In genomic region chr13:21637296-21637695, GRCh38 we compare ENCODE assay signal across 9 cellular contexts. TPM values are rescaled to one million over a fixed set of nuclear protein-coding genes. Genes with fewer than 3 reads are reported as not detected.
A peak's percentile ranks its signal among the peaks of the same experiment; 100 is the strongest.
DNase-seq lines count a peak whose midpoint lies in the region; ATAC-seq and TF ChIP-seq lines count a peak whose summit lies in the region.
"Had no signal": no experiment of that assay in that cellular context is flagged by ENCODE, and none has a peak within 500 bp of the region (broad histone marks: within the 10 kb centered on the region; RNA-seq: fewer than 3 reads in every experiment).

No MANE protein-coding gene starts in this region.

- intact Hi-C loops in transverse colon (cut with DNase I; ENCODE audit: low total_unique reads) = no loop called here

- H3K36me3 ChIP-seq in transverse colon (no peaks in the 10 kb centered on the region), H7 (replicated peaks; ENCODE audit: control insufficient read depth, insufficient read depth, low read length) (no peaks in the 10 kb centered on the region)

- H3K27ac ChIP-seq in transverse colon = peak overlapping the region in 3 of 4 donors; percentile 40 to 54 (median 52)

- H3K4me1 Mint-ChIP-seq in T-helper 17 cell = peaks cover 3% of the 10 kb centered on the region

- H3K27ac Mint-ChIP-seq in T-helper 17 cell = no peak overlapping the region

- peaks cover 24% of the 10 kb centered on the region for H3K27me3 Mint-ChIP-seq in T-helper 17 cell

- H3K36me3 Mint-ChIP-seq in T-helper 17 cell (ENCODE audit: low read depth) = no peaks in the 10 kb centered on the region

- peak; percentile 27 for DNase-seq in D341Med (ENCODE audit: low spot score)
- DNase-seq in M059J (ENCODE audit: low read depth) = peak; percentile 88
- no peak for DNase-seq in T-helper 17 cell
- DNase-seq in erythroblast (lab: John Stamatoyannopoulos, UW) = peak; percentile 11 to 50
- peak; percentile 86 for DNase-seq in transverse colon
- DNase-seq in hippocampal formation (lab: John Stamatoyannopoulos, UW) = no peak
- DNase-seq in NCI-H1694 (lab: John Stamatoyannopoulos, UW) = no peak
- DNase-seq in H7 = no peak

- peak; percentile 33 for ATAC-seq in T-helper 17 cell

- no peak for TF ChIP-seq EP300 in transverse colon (IDR thresholded peaks at IDR 0.05; ENCODE audit: low read depth)

- in situ Hi-C loops in transverse colon (cut with MboI; ENCODE audit: low pct_ligation_motif_present in 1 of 4, low pct_unique_long_range_greater_than_20kb in 1 of 4, low sequenced_read_pairs in 3 of 4) = loop anchor here (10.0 to 25.0 kb wide), 4 partner anchors 648 to 1150 kb away; no protein-coding TSS in a partner anchor

- 52 to 53% methylated on average over 6 to 13 of the region's 13 CpGs for WGBS in transverse colon (ENCODE audit: low coverage in 1 of 2), 2 donors

- no peak overlapping the region for H3K4me3 Mint-ChIP-seq in T-helper 17 cell
- H3K4me3 Mint-ChIP-seq: nephron had no signal

- TF ChIP-seq POLR2A in erythroblast (IDR thresholded peaks at IDR 0.05; ENCODE audit: low read length) (no peak), transverse colon (IDR thresholded peaks at IDR 0.05) (no peak)

- TF ChIP-seq CTCF in transverse colon (IDR thresholded peaks at IDR 0.05) = no peak

- H3K4me1 ChIP-seq in transverse colon = peaks cover 0 to 16% (median 2%) of the 10 kb centered on the region in 4 donors

- no peaks in the 10 kb centered on the region for H3K27me3 ChIP-seq in transverse colon
- H3K27me3 ChIP-seq in H7 (ENCODE audit: control insufficient read depth, insufficient read depth, low read length) = no peaks in the 10 kb centered on the region

- no peaks in the 10 kb centered on the region for H3K9me3 ChIP-seq in T-helper 17 cell (ENCODE audit: control insufficient read depth, low read length, poor library complexity, severe bottlenecking)
- H3K9me3 ChIP-seq in transverse colon = no peaks in the 10 kb centered on the region

- H3K4me3 ChIP-seq in transverse colon = no peak overlapping the region
- H3K4me3 ChIP-seq in H7 (ENCODE audit: insufficient read depth, low read depth, low read length) = no peak overlapping the region

RNA-seq across cellular contexts. Expression of gene MICU2, which starts 33.3 kb away (rescaled TPM):
- 85.6 and 170 TPM in 2 replicates for total RNA-seq in M059J (2014; rRNA removed; shearing (Covaris generic))
- total RNA-seq in T-helper 17 cell (10 to 100 TPM; 30.9 to 31.4 TPM), transverse colon (100 to 1,000 TPM in 1 of 4 donors, 10 to 100 TPM in 3; 48.8 to 101 (median 90.0) TPM)
- 56.1 and 69.7 TPM in 2 replicates for total RNA-seq in H7 (2014; rRNA removed; shearing (Covaris generic))

RNA-seq across cellular contexts. Expression of gene FGF9, which starts 33.6 kb away (rescaled TPM):
- total RNA-seq in M059J (2014; rRNA removed; shearing (Covaris generic)) = not detected in 2 replicates
- total RNA-seq in T-helper 17 cell = 1 to 10 TPM; 1.1 to 2.1 TPM
- 1 to 10 TPM in 2 of 4 donors, under 1 TPM in 1, not detected in 1; 0.27 to 1.8 (median 1.4) TPM for total RNA-seq in transverse colon
- 0.42 and 0.85 TPM in 2 replicates for total RNA-seq in H7 (2014; rRNA removed; shearing (Covaris generic))

Comparison
In these comparisons a context has a peak if more than half of its experiments do, and no peak if none do; other contexts are left out.
1. DNase-seq: peak in D341Med (single experiment), M059J (single experiment), erythroblast (2 of 2) and transverse colon (single experiment); none in T-helper 17 cell (0 of 3), hippocampal formation (0 of 2), NCI-H1694 (single experiment) and H7 (single experiment).